37 cellular contexts compared by ENCODE assay signal in the genomic region with DNA sequence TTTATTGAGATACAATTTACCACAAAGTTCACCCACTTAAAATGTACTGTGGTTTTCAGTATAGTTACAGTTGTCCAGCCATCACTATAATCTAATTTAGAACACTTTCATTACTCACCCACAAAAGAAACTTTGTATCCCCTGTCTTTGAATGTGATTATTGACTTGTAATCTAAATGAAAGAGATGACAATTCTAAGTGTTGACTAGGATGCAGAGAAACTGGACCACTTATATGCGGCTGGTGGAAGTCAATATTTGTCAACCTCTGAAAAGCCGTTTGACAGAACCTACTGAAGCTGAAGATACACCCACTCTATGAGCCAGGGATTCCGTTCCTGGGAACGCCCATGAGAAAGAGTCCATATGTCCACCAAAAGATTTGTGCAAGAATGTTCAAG. TPM values are rescaled to one million over a fixed set of nuclear protein-coding genes. Genes with fewer than 3 reads are reported as not detected.
"Had no signal": no experiment of that assay in that cellular context is flagged by ENCODE, and none has a peak within 500 bp of the region (broad histone marks: within the 10 kb centered on the region; RNA-seq: fewer than 3 reads in every experiment).

No MANE protein-coding gene starts in this region.

- DNase-seq: Karpas-422, Kasumi-1, MG63, MM.1S, MV-4-11, NCI-H1048, NCI-H1092, NCI-H1092 treated with DMSO at 0.1 percent for 48 hours, NCI-H1105, NCI-H1105 treated with DMSO at 0.1 percent for 48 hours, NCI-H1417, NCI-H1417 treated with DMSO at 0.1 percent for 48 hours, NCI-H1436, NCI-H1436 treated with DMSO at 0.1 percent for 48 hours, NCI-H146, NCI-H1694, NCI-H1694 treated with DMSO at 0.1 percent for 48 hours, NCI-H187, NCI-H187 treated with DMSO at 0.1 percent for 48 hours, NCI-H1930, NCI-H2029, NCI-H2029 treated with DMSO at 0.1 percent for 48 hours, NCI-H2081, NCI-H2081 treated with DMSO at 0.1 percent for 48 hours, NCI-H2107, NCI-H2171, NCI-H2171 treated with DMSO at 0.1 percent for 48 hours, NCI-H2227 treated with DMSO at 0.1 percent for 48 hours, NCI-H226, NCI-H345, NCI-H446, NCI-H446 treated with DMSO at 0.1 percent for 48 hours, NCI-H510A, NCI-H510A treated with DMSO at 0.1 percent for 48 hours had no signal

- H3K36me3 ChIP-seq: MG63 had no signal

- H3K4me3 ChIP-seq: MG63 had no signal

- H3K9me3 ChIP-seq: MG63 had no signal

RNA-seq across cellular contexts. Expression of gene TEKT5, which starts 36.8 kb away (rescaled TPM):
- total RNA-seq: LHCN-M2, MCF 10A, NCI-H460 had no signal
